ENCODE assay signal across 8 cellular contexts in genomic region chr14:60183724-60184596, GRCh38. TPM values are rescaled to one million over a fixed set of nuclear protein-coding genes. Genes with fewer than 3 reads are reported as not detected.
A peak's percentile ranks its signal among the peaks of the same experiment; 100 is the strongest.
DNase-seq lines count a peak whose midpoint lies in the region; ATAC-seq, FAIRE-seq and TF ChIP-seq lines count a peak whose summit lies in the region.

No MANE protein-coding gene starts in this region.

- H4K20me1 ChIP-seq in GM12878 (ENCODE audit: control insufficient read depth, insufficient read depth) = no peaks in the 10 kb centered on the region

- peak; percentile 45 to 78 (median 61) for TF ChIP-seq CTCF in GM12878 (IDR thresholded peaks at IDR 0.05 in 2 of 3, conservative IDR thresholded peaks at IDR 0.05 in 1 of 3; ENCODE audit: control insufficient read depth in 2 of 3, extremely low read depth in 1 of 3, insufficient read depth in 1 of 3, low read depth in 3 of 3, low read length in 3 of 3)

- intact Hi-C loops in GM12878 (cut with micrococcal nuclease; ENCODE audit: unreplicated experiment) = loop anchor here (1.0 to 5.0 kb wide), 5 partner anchors 91 to 551 kb away; no protein-coding TSS in a partner anchor

- TF ChIP-seq RAD21 in GM12878 (IDR thresholded peaks at IDR 0.05; ENCODE audit: insufficient read depth, low read depth, low read length) = peak; percentile 95

- TF ChIP-seq EP300 in GM12878 (IDR thresholded peaks at IDR 0.05; ENCODE audit: borderline replicate concordance in 1 of 2, control insufficient read depth in 1 of 2, low read depth in 2 of 2, low read length in 2 of 2) = no peak

- POLR2A ChIA-PET in GM12878 (lab: Charles Lee) = interaction anchor here (0.6 to 4.6 kb wide), 17 partner anchors 14 to 220 kb away, joined by 3 to 22 read pairs (median 4); partner anchors contain the start of genes DHRS7 and PPM1A

- SMC1A ChIA-PET in GM12878 (lab: Charles Lee; ENCODE audit: uncharacterized antibody, unreplicated experiment) = interaction anchor here (0.7 to 12.2 kb wide), 54 partner anchors 9 to 1059 kb away, joined by 3 to 199 read pairs (median 5); partner anchors contain the start of genes CCDC175, DHRS7, PCNX4 and PPM1A

- DNase-seq in DMS153 (lab: John Stamatoyannopoulos, UW) (peak; percentile 36), NOMO-1 (lab: John Stamatoyannopoulos, UW; ENCODE audit: unreplicated experiment in 2 of 2) (peak; percentile 48 to 71), GM12878 (ENCODE audit: low read depth, low spot score) (no peak), inferior parietal cortex (ENCODE audit: extremely low spot score) (peak; percentile 92), small intestine (peak; percentile 78)

- no peak for TF ChIP-seq POLR2A in GM12878 (IDR thresholded peaks at IDR 0.05; ENCODE audit: low read depth, low read length)

- ATAC-seq in GM19452 (IDR thresholded peaks at IDR 0.05; ENCODE audit: unreplicated experiment) (peak; percentile 57), GM12878 (peak; percentile 76), GM18873 (IDR thresholded peaks at IDR 0.05; ENCODE audit: low FRiP score, unreplicated experiment) (no peak)

- H3K27me3 ChIP-seq in HUES6 (ENCODE audit: control insufficient read depth, insufficient read depth, low read length) (no peaks in the 10 kb centered on the region), GM12878 (replicated peaks in 1 of 2; ENCODE audit: control insufficient read depth in 2 of 2, insufficient read depth in 2 of 2, low read length in 1 of 2) (no peaks in the 10 kb centered on the region), small intestine (ENCODE audit: control insufficient read depth in 2 of 2, insufficient read depth in 2 of 2, low read length in 2 of 2) (no peaks in the 10 kb centered on the region)

- H3K9me3 ChIP-seq in HUES6 (ENCODE audit: control insufficient read depth, insufficient read depth, low read depth, low read length) = 0 out of 2 replicates have a peak, but pooled peaks cover 3% of the 10 kb centered on the region
- H3K9me3 ChIP-seq in GM12878 (replicated peaks; ENCODE audit: control insufficient read depth, insufficient read depth, low read length) = no peaks in the 10 kb centered on the region; the same call in 1 of the 3 replicates
- no peaks in the 10 kb centered on the region for H3K9me3 ChIP-seq in small intestine (ENCODE audit: control insufficient read depth, low read depth)

- RAD21 ChIA-PET in GM12878 (lab: Charles Lee; ENCODE audit: unreplicated experiment) = interaction anchor here (0.6 to 11.0 kb wide), 46 partner anchors 11 to 700 kb away, joined by 3 to 153 read pairs (median 6); partner anchors contain the start of genes DHRS7, JKAMP, L3HYPDH and PCNX4

- H3K36me3 ChIP-seq in HUES6 (ENCODE audit: control insufficient read depth, insufficient read depth, low read length) (no peaks in the 10 kb centered on the region), GM12878 (ENCODE audit: control insufficient read depth in 2 of 2, insufficient read depth in 2 of 2, low read length in 1 of 2) (no peaks in the 10 kb centered on the region), small intestine (ENCODE audit: control insufficient read depth in 2 of 2, insufficient read depth in 2 of 2, low read length in 2 of 2) (no peaks in the 10 kb centered on the region)

- H2AFZ ChIP-seq in GM12878 (ENCODE audit: control insufficient read depth, low read depth, low read length) = peak overlapping the region; percentile 95

- H3K4me3 ChIP-seq in HUES6 (ENCODE audit: low read depth, low read length) = peak overlapping the region; percentile 32
- peak overlapping the region; percentile 43; the same call in 1 of the 2 replicates for H3K4me3 ChIP-seq in GM12878
- peak overlapping the region in 1 of 2 donors; percentile 24 for H3K4me3 ChIP-seq in small intestine (ENCODE audit: low read depth in 1 of 2, low read length in 2 of 2)

- CTCF ChIA-PET in GM12878 (lab: Yijun Ruan, JAX) = interaction anchor here (0.6 to 12.5 kb wide), 67 partner anchors 9 to 1319 kb away, joined by 3 to 231 read pairs (median 5); partner anchors contain the start of genes DHRS7, PCNX4 and PPM1A

- H3K27ac ChIP-seq in HUES6 (ENCODE audit: low read depth, low read length) = no peak overlapping the region
- peak overlapping the region; percentile 72 for H3K27ac ChIP-seq in GM12878 (ENCODE audit: control insufficient read depth, insufficient read depth)
- H3K27ac ChIP-seq in small intestine (ENCODE audit: low read depth in 1 of 2, low read length in 1 of 2) = peak overlapping the region in 1 of 2 donors; percentile 29

- BruUV-seq in GM12878 (replicated peaks; lab: Mats Ljungman, UMichigan) = no TSS peak

- no peak overlapping the region for H3K9ac ChIP-seq in HUES6 (ENCODE audit: low read length)
- peak overlapping the region; percentile 66 for H3K9ac ChIP-seq in GM12878 (ENCODE audit: control insufficient read depth, insufficient read depth, low read length)

- WGBS in GM12878 (ENCODE audit: insufficient coverage, insufficient replicate concordance, low lambda C conversion rate, missing lambda C conversion rate) = 1% methylated on average over 6 of the region's 6 CpGs
- WGBS in small intestine, 3 donors = 3 to 6% (median 4%) methylated on average over 6 of the region's 6 CpGs

- H3K79me2 ChIP-seq in GM12878 (ENCODE audit: control insufficient read depth, insufficient read depth, low read length) = no peaks in the 10 kb centered on the region

- H3K4me1 ChIP-seq in HUES6 (ENCODE audit: control insufficient read depth, insufficient read depth, low read length) (peaks cover 11% of the 10 kb centered on the region), GM12878 (ENCODE audit: control insufficient read depth, insufficient read depth, low read length) (peaks cover 11% of the 10 kb centered on the region), small intestine (ENCODE audit: control insufficient read depth in 2 of 2, insufficient read depth in 1 of 2, low read depth in 1 of 2, low read length in 1 of 2) (no peaks in the 10 kb centered on the region)

- peak overlapping the region; percentile 83 for H3K4me2 ChIP-seq in GM12878 (ENCODE audit: control insufficient read depth, insufficient read depth)

- peak; percentile 70 for FAIRE-seq in GM12878 (lab: Jason Lieb, UNC)
- peak; percentile 92 for FAIRE-seq in small intestine (lab: Jason Lieb, UNC)

- in situ Hi-C loops in GM12878 (cut with MboI) = loop anchor here (5.0 kb wide), 1 partner anchor 217 kb away; no protein-coding TSS in a partner anchor

TF ChIP-seq in GM12878, 131 proteins besides CTCF, POLR2A, EP300 and RAD21 (continues in another document):
- TF ChIP-seq, protein P1, sequence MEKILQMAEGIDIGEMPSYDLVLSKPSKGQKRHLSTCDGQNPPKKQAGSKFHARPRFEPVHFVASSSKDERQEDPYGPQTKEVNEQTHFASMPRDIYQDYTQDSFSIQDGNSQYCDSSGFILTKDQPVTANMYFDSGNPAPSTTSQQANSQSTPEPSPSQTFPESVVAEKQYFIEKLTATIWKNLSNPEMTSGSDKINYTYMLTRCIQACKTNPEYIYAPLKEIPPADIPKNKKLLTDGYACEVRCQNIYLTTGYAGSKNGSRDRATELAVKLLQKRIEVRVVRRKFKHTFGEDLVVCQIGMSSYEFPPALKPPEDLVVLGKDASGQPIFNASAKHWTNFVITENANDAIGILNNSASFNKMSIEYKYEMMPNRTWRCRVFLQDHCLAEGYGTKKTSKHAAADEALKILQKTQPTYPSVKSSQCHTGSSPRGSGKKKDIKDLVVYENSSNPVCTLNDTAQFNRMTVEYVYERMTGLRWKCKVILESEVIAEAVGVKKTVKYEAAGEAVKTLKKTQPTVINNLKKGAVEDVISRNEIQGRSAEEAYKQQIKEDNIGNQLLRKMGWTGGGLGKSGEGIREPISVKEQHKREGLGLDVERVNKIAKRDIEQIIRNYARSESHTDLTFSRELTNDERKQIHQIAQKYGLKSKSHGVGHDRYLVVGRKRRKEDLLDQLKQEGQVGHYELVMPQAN (conservative IDR thresholded peaks at IDR 0.05) = 0 out of 2 replicates have a peak, but pooled peaks have one; percentile 25

RNA-seq across cellular contexts. Expression of gene DHRS7, which starts 18.8 kb away (rescaled TPM):
- 83.0 and 83.5 TPM in 2 replicates for total RNA-seq in GM12878 (2013; cell fraction: nucleolus; rRNA removed)
- total RNA-seq in GM12878 (2014; rRNA removed) = 74.0 and 75.8 TPM in 2 replicates
- 58.5 and 59.1 TPM in 2 replicates for total RNA-seq in GM12878 (2014; rRNA removed; fragmentation: Illumina TruSeq; extraction: Trizol)
- total RNA-seq in GM12878 (2021) = 58.8 and 60.7 TPM in 2 replicates
- polyA plus RNA-seq in GM12878 (2011; ENCODE audit: low read depth) = 51.5 TPM
- polyA plus RNA-seq in GM12878 (2011; rRNA removed) = 55.0 and 56.9 TPM in 2 replicates
- polyA plus RNA-seq in GM12878 (2011; cell fraction: cytosol; rRNA removed) = 39.1 and 39.5 TPM in 2 replicates
- 30.7 and 34.7 TPM in 2 replicates for polyA plus RNA-seq in GM12878 (2011; cell fraction: nucleus; rRNA removed)
- 54.3 and 60.3 TPM in 2 replicates for polyA plus RNA-seq in GM12878 (2012)
- polyA plus RNA-seq in GM12878 (2014; fragmentation: Illumina TruSeq; extraction: Trizol) = 63.6 and 85.6 TPM in 2 replicates
- 10 to 100 TPM; 59.1 to 66.1 TPM for polyA plus RNA-seq in GM12878 (2014; fragmentation: Nextera tagmentation; extraction: Ambion mirVana)
- polyA plus RNA-seq in GM12878 (2014; rRNA removed) = 56.6 and 60.8 TPM in 2 replicates
- polyA plus RNA-seq in GM12878 (2016; fragmentation: Nextera tagmentation; extraction: Ambion mirVana) = 10 to 100 TPM; 98.0 to 99.8 TPM
- 25.6 and 33.3 TPM in 2 replicates for polyA minus RNA-seq in GM12878 (2011; rRNA and poly(A)+ RNA removed)
- polyA minus RNA-seq in GM12878 (2011; cell fraction: cytosol; rRNA and poly(A)+ RNA removed) = 11.8 and 18.3 TPM in 2 replicates
- polyA minus RNA-seq in GM12878 (2011; cell fraction: nucleus; rRNA and poly(A)+ RNA removed) = 25.0 and 32.4 TPM in 2 replicates
- polyA plus RNA-seq in small intestine = 100 to 1,000 TPM in 1 of 3 donors, 10 to 100 TPM in 2; 78.7 to 165 (median 99.2) TPM
